In the genomic region with DNA sequence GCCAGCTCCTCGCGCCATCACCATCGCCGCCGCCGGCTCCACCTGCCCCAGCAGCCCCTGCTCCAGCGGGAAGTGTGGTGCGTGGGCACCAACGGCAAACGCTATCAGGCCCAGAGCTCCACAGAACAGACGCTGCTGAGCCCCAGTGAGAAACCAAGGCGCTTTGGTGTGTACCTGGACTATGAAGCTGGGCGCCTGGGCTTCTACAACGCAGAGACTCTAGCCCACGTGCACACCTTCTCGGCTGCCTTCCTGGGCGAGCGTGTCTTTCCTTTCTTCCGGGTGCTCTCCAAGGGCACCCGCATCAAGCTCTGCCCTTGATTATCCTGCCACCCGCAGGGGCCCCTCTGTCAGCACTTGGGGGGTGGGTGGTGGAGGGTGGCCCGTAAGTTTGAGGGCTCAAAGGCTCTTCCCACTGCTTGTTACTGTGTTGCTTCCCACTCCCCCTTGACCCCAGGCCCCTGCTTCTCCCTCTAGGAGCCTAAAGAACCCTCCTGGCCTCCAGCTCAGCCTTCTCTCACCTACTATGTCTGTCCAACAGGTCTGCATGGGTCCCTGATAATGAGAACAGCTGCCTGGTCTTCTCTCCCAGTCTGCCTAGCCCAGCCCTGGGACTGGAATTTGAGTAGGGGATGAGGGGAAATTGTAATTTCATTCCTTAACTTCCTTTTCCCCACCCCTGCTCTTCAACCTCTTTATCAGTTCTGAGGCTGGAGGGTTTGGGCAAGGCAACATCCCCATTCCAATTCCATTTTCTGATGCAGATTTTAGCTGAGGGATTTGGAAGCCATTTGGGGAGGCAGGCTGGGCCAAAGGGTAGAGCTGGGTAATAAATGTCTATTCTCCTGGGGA, we compare ENCODE assay signal across 2 cellular contexts.
A peak's percentile ranks its signal among the peaks of the same experiment; 100 is the strongest.
TF ChIP-seq lines count a peak whose summit lies in the region.

No MANE protein-coding gene starts in this region.

TF ChIP-seq in GM12891, 5 proteins besides CTCF, POLR2A, EP300 and RAD21:
- peak; percentile 84 for TF ChIP-seq POLR2AphosphoS5 (IDR thresholded peaks at IDR 0.05; ENCODE audit: low read depth, low read length)
- TF ChIP-seq SPI1 (IDR thresholded peaks at IDR 0.05; ENCODE audit: low read depth, low read length) = no peak
- TF ChIP-seq TAF1 (IDR thresholded peaks at IDR 0.05; ENCODE audit: low read depth, low read length) = no peak
- no peak for TF ChIP-seq PAX5 (IDR thresholded peaks at IDR 0.05; ENCODE audit: insufficient read depth, low read length, severe bottlenecking)
- peak; percentile 58 for TF ChIP-seq POU2F2 (IDR thresholded peaks at IDR 0.05; ENCODE audit: low read depth, low read length)

TF ChIP-seq in GM12878, 131 proteins besides CTCF, POLR2A, EP300 and RAD21:
- TF ChIP-seq GABPA (IDR thresholded peaks at IDR 0.05; ENCODE audit: low read depth) (no peak), YY1 (IDR thresholded peaks at IDR 0.05; ENCODE audit: low read depth, low read length) (no peak), SMAD5 (IDR thresholded peaks at IDR 0.05; ENCODE audit: low read depth) (peak; percentile 4; the same call in 1 of the 2 replicates), BCL11A (IDR thresholded peaks at IDR 0.05; ENCODE audit: low read depth, low read length) (no peak), SIX5 (IDR thresholded peaks at IDR 0.05; ENCODE audit: low read depth, low read length, severe bottlenecking) (no peak), NFIC (IDR thresholded peaks at IDR 0.05; ENCODE audit: low read depth, low read length) (no peak), ZNF622 (IDR thresholded peaks at IDR 0.05) (no peak), RAD51 (IDR thresholded peaks at IDR 0.05) (no peak), TCF12 (IDR thresholded peaks at IDR 0.05; ENCODE audit: low read depth, low read length) (no peak), EZH2 (IDR thresholded peaks at IDR 0.05; ENCODE audit: borderline replicate concordance, control insufficient read depth, low read depth, low read length) (no peak), HDAC6 (IDR thresholded peaks at IDR 0.05; ENCODE audit: unreplicated experiment) (no peak), ZSCAN29 (IDR thresholded peaks at IDR 0.05) (no peak), BRCA1 (IDR thresholded peaks at IDR 0.05; ENCODE audit: low read depth, low read length) (no peak), POLR2AphosphoS2 (IDR thresholded peaks at IDR 0.05; ENCODE audit: low read depth, low read length) (0 out of 2 replicates have a peak, but pooled peaks have one; percentile 49), MTA2 (IDR thresholded peaks at IDR 0.05; ENCODE audit: low read depth) (no peak), CREB1 (IDR thresholded peaks at IDR 0.05; ENCODE audit: low read depth) (0 out of 2 replicates have a peak, but pooled peaks have one; percentile 10), TBL1XR1 (IDR thresholded peaks at IDR 0.05; ENCODE audit: low read depth, low read length) (no peak), BMI1 (IDR thresholded peaks at IDR 0.05; ENCODE audit: borderline replicate concordance) (no peak), CBFB (IDR thresholded peaks at IDR 0.05; ENCODE audit: low read depth) (no peak), POLR2AphosphoS5 (IDR thresholded peaks at IDR 0.05; ENCODE audit: low read length) (peak; percentile 32; the same call in 1 of the 2 replicates), TAF1 (IDR thresholded peaks at IDR 0.05; ENCODE audit: borderline replicate concordance, low read depth, low read length) (no peak), IKZF2 (IDR thresholded peaks at IDR 0.05) (no peak), CHD1 (IDR thresholded peaks at IDR 0.05; ENCODE audit: low read depth, low read length) (no peak)
- TF ChIP-seq, protein P1, sequence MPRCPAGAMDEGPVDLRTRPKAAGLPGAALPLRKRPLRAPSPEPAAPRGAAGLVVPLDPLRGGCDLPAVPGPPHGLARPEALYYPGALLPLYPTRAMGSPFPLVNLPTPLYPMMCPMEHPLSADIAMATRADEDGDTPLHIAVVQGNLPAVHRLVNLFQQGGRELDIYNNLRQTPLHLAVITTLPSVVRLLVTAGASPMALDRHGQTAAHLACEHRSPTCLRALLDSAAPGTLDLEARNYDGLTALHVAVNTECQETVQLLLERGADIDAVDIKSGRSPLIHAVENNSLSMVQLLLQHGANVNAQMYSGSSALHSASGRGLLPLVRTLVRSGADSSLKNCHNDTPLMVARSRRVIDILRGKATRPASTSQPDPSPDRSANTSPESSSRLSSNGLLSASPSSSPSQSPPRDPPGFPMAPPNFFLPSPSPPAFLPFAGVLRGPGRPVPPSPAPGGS (IDR thresholded peaks at IDR 0.05; ENCODE audit: borderline replicate concordance, insufficient read depth, low read depth, low read length, poor library complexity, severe bottlenecking) = peak; percentile 49
- TF ChIP-seq, protein P2, sequence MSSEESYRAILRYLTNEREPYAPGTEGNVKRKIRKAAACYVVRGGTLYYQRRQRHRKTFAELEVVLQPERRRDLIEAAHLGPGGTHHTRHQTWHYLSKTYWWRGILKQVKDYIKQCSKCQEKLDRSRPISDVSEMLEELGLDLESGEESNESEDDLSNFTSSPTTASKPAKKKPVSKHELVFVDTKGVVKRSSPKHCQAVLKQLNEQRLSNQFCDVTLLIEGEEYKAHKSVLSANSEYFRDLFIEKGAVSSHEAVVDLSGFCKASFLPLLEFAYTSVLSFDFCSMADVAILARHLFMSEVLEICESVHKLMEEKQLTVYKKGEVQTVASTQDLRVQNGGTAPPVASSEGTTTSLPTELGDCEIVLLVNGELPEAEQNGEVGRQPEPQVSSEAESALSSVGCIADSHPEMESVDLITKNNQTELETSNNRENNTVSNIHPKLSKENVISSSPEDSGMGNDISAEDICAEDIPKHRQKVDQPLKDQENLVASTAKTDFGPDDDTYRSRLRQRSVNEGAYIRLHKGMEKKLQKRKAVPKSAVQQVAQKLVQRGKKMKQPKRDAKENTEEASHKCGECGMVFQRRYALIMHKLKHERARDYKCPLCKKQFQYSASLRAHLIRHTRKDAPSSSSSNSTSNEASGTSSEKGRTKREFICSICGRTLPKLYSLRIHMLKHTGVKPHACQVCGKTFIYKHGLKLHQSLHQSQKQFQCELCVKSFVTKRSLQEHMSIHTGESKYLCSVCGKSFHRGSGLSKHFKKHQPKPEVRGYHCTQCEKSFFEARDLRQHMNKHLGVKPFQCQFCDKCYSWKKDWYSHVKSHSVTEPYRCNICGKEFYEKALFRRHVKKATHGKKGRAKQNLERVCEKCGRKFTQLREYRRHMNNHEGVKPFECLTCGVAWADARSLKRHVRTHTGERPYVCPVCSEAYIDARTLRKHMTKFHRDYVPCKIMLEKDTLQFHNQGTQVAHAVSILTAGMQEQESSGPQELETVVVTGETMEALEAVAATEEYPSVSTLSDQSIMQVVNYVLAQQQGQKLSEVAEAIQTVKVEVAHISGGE (CRISPR knock-in tag; IDR thresholded peaks at IDR 0.05) = no peak
- TF ChIP-seq, protein P3, sequence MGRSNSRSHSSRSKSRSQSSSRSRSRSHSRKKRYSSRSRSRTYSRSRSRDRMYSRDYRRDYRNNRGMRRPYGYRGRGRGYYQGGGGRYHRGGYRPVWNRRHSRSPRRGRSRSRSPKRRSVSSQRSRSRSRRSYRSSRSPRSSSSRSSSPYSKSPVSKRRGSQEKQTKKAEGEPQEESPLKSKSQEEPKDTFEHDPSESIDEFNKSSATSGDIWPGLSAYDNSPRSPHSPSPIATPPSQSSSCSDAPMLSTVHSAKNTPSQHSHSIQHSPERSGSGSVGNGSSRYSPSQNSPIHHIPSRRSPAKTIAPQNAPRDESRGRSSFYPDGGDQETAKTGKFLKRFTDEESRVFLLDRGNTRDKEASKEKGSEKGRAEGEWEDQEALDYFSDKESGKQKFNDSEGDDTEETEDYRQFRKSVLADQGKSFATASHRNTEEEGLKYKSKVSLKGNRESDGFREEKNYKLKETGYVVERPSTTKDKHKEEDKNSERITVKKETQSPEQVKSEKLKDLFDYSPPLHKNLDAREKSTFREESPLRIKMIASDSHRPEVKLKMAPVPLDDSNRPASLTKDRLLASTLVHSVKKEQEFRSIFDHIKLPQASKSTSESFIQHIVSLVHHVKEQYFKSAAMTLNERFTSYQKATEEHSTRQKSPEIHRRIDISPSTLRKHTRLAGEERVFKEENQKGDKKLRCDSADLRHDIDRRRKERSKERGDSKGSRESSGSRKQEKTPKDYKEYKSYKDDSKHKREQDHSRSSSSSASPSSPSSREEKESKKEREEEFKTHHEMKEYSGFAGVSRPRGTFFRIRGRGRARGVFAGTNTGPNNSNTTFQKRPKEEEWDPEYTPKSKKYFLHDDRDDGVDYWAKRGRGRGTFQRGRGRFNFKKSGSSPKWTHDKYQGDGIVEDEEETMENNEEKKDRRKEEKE (IDR thresholded peaks at IDR 0.05) = no peak
- TF ChIP-seq, protein P4, sequence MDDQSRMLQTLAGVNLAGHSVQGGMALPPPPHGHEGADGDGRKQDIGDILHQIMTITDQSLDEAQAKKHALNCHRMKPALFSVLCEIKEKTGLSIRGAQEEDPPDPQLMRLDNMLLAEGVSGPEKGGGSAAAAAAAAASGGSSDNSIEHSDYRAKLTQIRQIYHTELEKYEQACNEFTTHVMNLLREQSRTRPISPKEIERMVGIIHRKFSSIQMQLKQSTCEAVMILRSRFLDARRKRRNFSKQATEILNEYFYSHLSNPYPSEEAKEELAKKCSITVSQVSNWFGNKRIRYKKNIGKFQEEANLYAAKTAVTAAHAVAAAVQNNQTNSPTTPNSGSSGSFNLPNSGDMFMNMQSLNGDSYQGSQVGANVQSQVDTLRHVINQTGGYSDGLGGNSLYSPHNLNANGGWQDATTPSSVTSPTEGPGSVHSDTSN (IDR thresholded peaks at IDR 0.05; ENCODE audit: insufficient replicate concordance, low read depth, low read length) = no peak
- TF ChIP-seq, protein P5, sequence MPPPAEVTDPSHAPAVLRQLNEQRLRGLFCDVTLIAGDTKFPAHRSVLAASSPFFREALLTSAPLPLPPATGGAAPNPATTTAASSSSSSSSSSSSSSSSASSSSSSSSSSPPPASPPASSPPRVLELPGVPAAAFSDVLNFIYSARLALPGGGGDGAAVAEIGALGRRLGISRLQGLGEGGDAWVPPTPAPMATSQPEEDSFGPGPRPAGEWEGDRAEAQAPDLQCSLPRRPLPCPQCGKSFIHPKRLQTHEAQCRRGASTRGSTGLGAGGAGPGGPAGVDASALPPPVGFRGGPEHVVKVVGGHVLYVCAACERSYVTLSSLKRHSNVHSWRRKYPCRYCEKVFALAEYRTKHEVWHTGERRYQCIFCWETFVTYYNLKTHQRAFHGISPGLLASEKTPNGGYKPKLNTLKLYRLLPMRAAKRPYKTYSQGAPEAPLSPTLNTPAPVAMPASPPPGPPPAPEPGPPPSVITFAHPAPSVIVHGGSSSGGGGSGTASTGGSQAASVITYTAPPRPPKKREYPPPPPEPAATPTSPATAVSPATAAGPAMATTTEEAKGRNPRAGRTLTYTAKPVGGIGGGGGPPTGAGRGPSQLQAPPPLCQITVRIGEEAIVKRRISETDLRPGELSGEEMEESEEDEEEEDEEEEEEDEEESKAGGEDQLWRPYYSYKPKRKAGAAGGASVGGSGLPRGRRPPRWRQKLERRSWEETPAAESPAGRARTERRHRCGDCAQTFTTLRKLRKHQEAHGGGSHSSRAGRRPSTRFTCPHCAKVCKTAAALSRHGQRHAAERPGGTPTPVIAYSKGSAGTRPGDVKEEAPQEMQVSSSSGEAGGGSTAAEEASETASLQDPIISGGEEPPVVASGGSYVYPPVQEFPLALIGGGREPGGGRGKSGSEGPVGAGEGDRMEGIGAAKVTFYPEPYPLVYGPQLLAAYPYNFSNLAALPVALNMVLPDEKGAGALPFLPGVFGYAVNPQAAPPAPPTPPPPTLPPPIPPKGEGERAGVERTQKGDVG (CRISPR knock-in tag; IDR thresholded peaks at IDR 0.05) = no peak
- TF ChIP-seq, protein P6, sequence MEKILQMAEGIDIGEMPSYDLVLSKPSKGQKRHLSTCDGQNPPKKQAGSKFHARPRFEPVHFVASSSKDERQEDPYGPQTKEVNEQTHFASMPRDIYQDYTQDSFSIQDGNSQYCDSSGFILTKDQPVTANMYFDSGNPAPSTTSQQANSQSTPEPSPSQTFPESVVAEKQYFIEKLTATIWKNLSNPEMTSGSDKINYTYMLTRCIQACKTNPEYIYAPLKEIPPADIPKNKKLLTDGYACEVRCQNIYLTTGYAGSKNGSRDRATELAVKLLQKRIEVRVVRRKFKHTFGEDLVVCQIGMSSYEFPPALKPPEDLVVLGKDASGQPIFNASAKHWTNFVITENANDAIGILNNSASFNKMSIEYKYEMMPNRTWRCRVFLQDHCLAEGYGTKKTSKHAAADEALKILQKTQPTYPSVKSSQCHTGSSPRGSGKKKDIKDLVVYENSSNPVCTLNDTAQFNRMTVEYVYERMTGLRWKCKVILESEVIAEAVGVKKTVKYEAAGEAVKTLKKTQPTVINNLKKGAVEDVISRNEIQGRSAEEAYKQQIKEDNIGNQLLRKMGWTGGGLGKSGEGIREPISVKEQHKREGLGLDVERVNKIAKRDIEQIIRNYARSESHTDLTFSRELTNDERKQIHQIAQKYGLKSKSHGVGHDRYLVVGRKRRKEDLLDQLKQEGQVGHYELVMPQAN (conservative IDR thresholded peaks at IDR 0.05) = no peak
- TF ChIP-seq, protein P7, sequence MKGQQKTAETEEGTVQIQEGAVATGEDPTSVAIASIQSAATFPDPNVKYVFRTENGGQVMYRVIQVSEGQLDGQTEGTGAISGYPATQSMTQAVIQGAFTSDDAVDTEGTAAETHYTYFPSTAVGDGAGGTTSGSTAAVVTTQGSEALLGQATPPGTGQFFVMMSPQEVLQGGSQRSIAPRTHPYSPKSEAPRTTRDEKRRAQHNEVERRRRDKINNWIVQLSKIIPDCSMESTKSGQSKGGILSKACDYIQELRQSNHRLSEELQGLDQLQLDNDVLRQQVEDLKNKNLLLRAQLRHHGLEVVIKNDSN (IDR thresholded peaks at IDR 0.05; ENCODE audit: borderline replicate concordance, extremely low read length, insufficient read depth, low read depth, low read length) = no peak
